In genomic region chr15:52056001-52056400, GRCh38 we compare ENCODE assay signal across 22 cellular contexts. TPM values are rescaled to one million over a fixed set of nuclear protein-coding genes. Genes with fewer than 3 reads are reported as not detected.
DNase-seq lines count a peak whose midpoint lies in the region; ATAC-seq and TF ChIP-seq lines count a peak whose summit lies in the region.
"Had no signal": no experiment of that assay in that cellular context is flagged by ENCODE, and none has a peak within 500 bp of the region (broad histone marks: within the 10 kb centered on the region; RNA-seq: fewer than 3 reads in every experiment).

No MANE protein-coding gene starts in this region.

- WGBS in body of pancreas, 2 donors: 20 to 43% methylated on average over 1 of the region's 1 CpG

- H3K27ac Mint-ChIP-seq in CD4-positive, alpha-beta T cell: no peak overlapping the region
- H3K27ac Mint-ChIP-seq: CD4-positive, alpha-beta memory T cell; CD8-positive, alpha-beta memory T cell had no signal

- no peak overlapping the region for H2AFZ ChIP-seq in PC-3 (ENCODE audit: low read length)

- H3K4me1 ChIP-seq in PC-3 (ENCODE audit: insufficient read depth, low read length) (peaks cover 33% of the 10 kb centered on the region), SJSA1 (replicated peaks) (peaks cover 59% of the 10 kb centered on the region), body of pancreas (no peaks in the 10 kb centered on the region)
- H3K4me1 ChIP-seq: BE2C, BLaER1 had no signal

- intact Hi-C loops in PC-3 (cut with micrococcal nuclease): no loop called here
- intact Hi-C loops in body of pancreas (cut with DNase I): no loop called here
- intact Hi-C loops in CD4-positive, alpha-beta T cell (cut with DNase I, micrococcal nuclease): no loop called here

- H3K36me3 Mint-ChIP-seq in CD4-positive, alpha-beta T cell (ENCODE audit: low read depth): peaks cover 48% of the 10 kb centered on the region

- BruUV-seq in PC-3 (replicated peaks; lab: Mats Ljungman, UMichigan): no TSS peak

- no peak overlapping the region for H3K4me3 Mint-ChIP-seq in CD4-positive, alpha-beta T cell
- H3K4me3 Mint-ChIP-seq: CD4-positive, alpha-beta memory T cell; CD8-positive, alpha-beta memory T cell had no signal

- H3F3A ChIP-seq in PC-3 (ENCODE audit: low read length, unreplicated experiment): no peaks in the 10 kb centered on the region

- H3K4me2 ChIP-seq in PC-3 (ENCODE audit: low read length): no peak overlapping the region
- H3K4me2 ChIP-seq: BLaER1 had no signal

- peak overlapping the region; percentile 83 for H3K27ac ChIP-seq in PC-3 (ENCODE audit: low read length)
- H3K27ac ChIP-seq in SJSA1: 0 out of 2 replicates have a peak overlapping the region, but pooled peaks have one; percentile 68
- H3K27ac ChIP-seq in body of pancreas: no peak overlapping the region
- no peak overlapping the region for H3K27ac ChIP-seq in CD4-positive, alpha-beta T cell (ENCODE audit: low read depth, low read length)
- H3K27ac ChIP-seq: BLaER1 had no signal

- no peak overlapping the region for H3K9ac ChIP-seq in PC-3 (ENCODE audit: low read length)
- H3K9ac ChIP-seq: BLaER1 had no signal

- no peak for ATAC-seq in PC-3
- no peak for ATAC-seq in body of pancreas
- ATAC-seq in CD4-positive, alpha-beta T cell (ENCODE audit: poor library complexity): no peak

- DNase-seq in PC-3 (no peak), SJSA1 (ENCODE audit: low read depth in 1 of 2, low spot score in 2 of 2) (no peak), cerebellum (ENCODE audit: low spot score) (peak; percentile 59), body of pancreas (no peak), NCI-H524 (lab: John Stamatoyannopoulos, UW) (no peak), glomerular visceral epithelial cell (ENCODE audit: extremely low spot score) (no peak)
- no peak for DNase-seq in CD4-positive, alpha-beta T cell
- DNase-seq: 8988T; ACHN; BE2C; CD4-positive, alpha-beta memory T cell; CD8-positive, alpha-beta memory T cell; COR-L47; DMS 273 treated with DMSO at 0.1 percent for 48 hours; DMS153; DMS79; DND-41; EL; GF-D8 had no signal

- no peaks in the 10 kb centered on the region for H3K9me3 Mint-ChIP-seq in CD4-positive, alpha-beta T cell
- H3K9me3 Mint-ChIP-seq: CD4-positive, alpha-beta memory T cell; CD8-positive, alpha-beta memory T cell had no signal

- H3K27me3 ChIP-seq in PC-3 (ENCODE audit: low read length): no peaks in the 10 kb centered on the region
- no peaks in the 10 kb centered on the region for H3K27me3 ChIP-seq in SJSA1 (replicated peaks)
- H3K27me3 ChIP-seq in body of pancreas: no peaks in the 10 kb centered on the region
- H3K27me3 ChIP-seq in CD4-positive, alpha-beta T cell (ENCODE audit: control insufficient read depth, insufficient read depth, low read length): no peaks in the 10 kb centered on the region
- H3K27me3 ChIP-seq: BE2C, BLaER1 had no signal

- CTCF ChIA-PET in PC-3 (lab: Charles Lee): no interaction called here
- CTCF ChIA-PET in CD4-positive, alpha-beta T cell (lab: Charles Lee): no interaction called here

- H3K27me3 Mint-ChIP-seq in CD4-positive, alpha-beta T cell: no peaks in the 10 kb centered on the region
- H3K27me3 Mint-ChIP-seq: CD4-positive, alpha-beta memory T cell; CD8-positive, alpha-beta memory T cell had no signal

- H3K9me2 ChIP-seq in PC-3 (replicated peaks; ENCODE audit: low read length): no peaks in the 10 kb centered on the region

- POLR2A ChIA-PET in PC-3 (lab: Charles Lee; ENCODE audit: unreplicated experiment): no interaction called here
- POLR2A ChIA-PET in CD4-positive, alpha-beta T cell (lab: Charles Lee): no interaction called here

- H3K79me2 ChIP-seq in PC-3 (ENCODE audit: low read length): peaks cover 36% of the 10 kb centered on the region

- H3K36me3 ChIP-seq in PC-3 (ENCODE audit: low read depth, low read length): peaks cover 32% of the 10 kb centered on the region
- peaks cover 77% of the 10 kb centered on the region for H3K36me3 ChIP-seq in SJSA1
- peaks cover 0 to 9% of the 10 kb centered on the region in 2 donors for H3K36me3 ChIP-seq in body of pancreas (replicated peaks in 1 of 2; ENCODE audit: insufficient read depth in 1 of 2, low read depth in 2 of 2)

- H3K9me3 ChIP-seq in PC-3 (ENCODE audit: low read length): no peaks in the 10 kb centered on the region
- peaks cover 6% of the 10 kb centered on the region; the same call in 1 of the 2 replicates for H3K9me3 ChIP-seq in SJSA1 (replicated peaks)
- no peaks in the 10 kb centered on the region for H3K9me3 ChIP-seq in body of pancreas
- H3K9me3 ChIP-seq in CD4-positive, alpha-beta T cell (ENCODE audit: control insufficient read depth, low read length): no peaks in the 10 kb centered on the region
- H3K9me3 ChIP-seq: BE2C had no signal

- H3K4me1 Mint-ChIP-seq in CD4-positive, alpha-beta T cell (ENCODE audit: low read depth): no peaks in the 10 kb centered on the region
- H3K4me1 Mint-ChIP-seq: CD4-positive, alpha-beta memory T cell; CD8-positive, alpha-beta memory T cell had no signal

- H4K20me1 ChIP-seq in PC-3 (ENCODE audit: low read length): no peaks in the 10 kb centered on the region
- H4K20me1 ChIP-seq: BLaER1 had no signal

- TF ChIP-seq POLR2A in body of pancreas (IDR thresholded peaks at IDR 0.05): no peak

- no peak for TF ChIP-seq CTCF in PC-3 (conservative IDR thresholded peaks at IDR 0.05; ENCODE audit: low read depth, low read length)
- no peak for TF ChIP-seq CTCF in body of pancreas (IDR thresholded peaks at IDR 0.05)
- TF ChIP-seq CTCF in CD4-positive, alpha-beta T cell (IDR thresholded peaks at IDR 0.05): no peak

- H3K4me3 ChIP-seq in PC-3 (ENCODE audit: low read length) (no peak overlapping the region), SJSA1 (no peak overlapping the region), body of pancreas (no peak overlapping the region)
- H3K4me3 ChIP-seq: BLaER1 had no signal

RNA-seq across cellular contexts. Expression of gene MAPK6, which starts 37.0 kb away (rescaled TPM):
- total RNA-seq in PC-3 (2014; rRNA removed) (21.9 and 22.5 TPM in 2 replicates), cerebellum (62.7 TPM), body of pancreas (10 to 100 TPM in 1 of 2 donors, 1 to 10 TPM in 1; 7.3 to 25.4 TPM)
- 26.0 and 56.9 TPM in 2 replicates for total RNA-seq in SJSA1 (2014; rRNA removed; shearing (Covaris generic))
- 10 to 100 TPM; 48.5 to 49.8 TPM for total RNA-seq in CD4-positive, alpha-beta T cell

RNA-seq across cellular contexts. Expression of gene BCL2L10, which starts 56.6 kb away (rescaled TPM):
- total RNA-seq in PC-3 (2014; rRNA removed): 1.8 TPM in 1 of 2 replicates, not detected in the other
- total RNA-seq in SJSA1 (2014; rRNA removed; shearing (Covaris generic)): not detected in 2 replicates
- total RNA-seq in cerebellum: 0.36 TPM
- 1 to 10 TPM; 1.0 to 9.6 TPM for total RNA-seq in body of pancreas
- total RNA-seq in CD4-positive, alpha-beta T cell: under 1 TPM; 0.20 to 0.55 TPM
- total RNA-seq: A673, Daoy had no signal

Comparison
In these comparisons a context has a peak if more than half of its experiments do, and no peak if none do; other contexts are left out.
1. H3K27ac ChIP-seq: peak in PC-3 (single experiment) and SJSA1 (single experiment); none in body of pancreas (0 of 4) and CD4-positive, alpha-beta T cell (single experiment).